ENCODE assay signal across 12 cellular contexts in genomic region chr4:25953740-25954139, GRCh38. TPM values are rescaled to one million over a fixed set of nuclear protein-coding genes. Genes with fewer than 3 reads are reported as not detected.
A peak's percentile ranks its signal among the peaks of the same experiment; 100 is the strongest.
DNase-seq lines count a peak whose midpoint lies in the region; TF ChIP-seq lines count a peak whose summit lies in the region.
"Had no signal": no experiment of that assay in that cellular context is flagged by ENCODE, and none has a peak within 500 bp of the region (broad histone marks: within the 10 kb centered on the region; RNA-seq: fewer than 3 reads in every experiment).

No MANE protein-coding gene starts in this region.

- no peaks in the 10 kb centered on the region for H3K9me3 ChIP-seq in HUES48 (ENCODE audit: control insufficient read depth, insufficient read depth, low read length)

- H3K27me3 ChIP-seq in HUES48 (ENCODE audit: control insufficient read depth, insufficient read depth, low read length): no peaks in the 10 kb centered on the region

- no peak overlapping the region for H3K4me3 Mint-ChIP-seq in activated CD4-positive, alpha-beta memory T cell treated with anti-CD3 and anti-CD28 coated beads for 36 hours

- peak; percentile 18 for TF ChIP-seq CTCF in astrocyte of the spinal cord (IDR thresholded peaks at IDR 0.05; ENCODE audit: low read depth, low read length)

- no peak overlapping the region for H3K9ac ChIP-seq in HUES48 (ENCODE audit: low read depth, low read length)

- H3K4me1 ChIP-seq in HUES48 (ENCODE audit: control insufficient read depth, insufficient read depth, low read length): peaks cover 52% of the 10 kb centered on the region

- H3K27ac ChIP-seq in HUES48 (ENCODE audit: low read depth, low read length): peak overlapping the region; percentile 12

- H3K36me3 ChIP-seq in HUES48 (ENCODE audit: control insufficient read depth, insufficient read depth, low read length): no peaks in the 10 kb centered on the region

- H3K4me3 ChIP-seq in HUES48 (ENCODE audit: low read depth, low read length) (no peak overlapping the region), astrocyte of the spinal cord (ENCODE audit: low read depth, low read length) (no peak overlapping the region)

- in situ Hi-C loops in astrocyte of the spinal cord (cut with HindIII; ENCODE audit: low sequenced_read_pairs): no loop called here

- intact Hi-C loops in activated CD4-positive, alpha-beta memory T cell treated with anti-CD3 and anti-CD28 coated beads for 36 hours (cut with micrococcal nuclease): no loop called here

- CTCF ChIA-PET in activated CD4-positive, alpha-beta memory T cell treated with anti-CD3 and anti-CD28 coated beads for 36 hours (lab: Charles Lee): interaction anchor here (1.0 to 1.1 kb wide), 2 partner anchors 8 to 34 kb away, joined by 3 read pairs; no protein-coding TSS in a partner anchor

- no peak overlapping the region for H3K27ac Mint-ChIP-seq in activated CD4-positive, alpha-beta memory T cell treated with anti-CD3 and anti-CD28 coated beads for 36 hours

- no peaks in the 10 kb centered on the region for H3K36me3 Mint-ChIP-seq in activated CD4-positive, alpha-beta memory T cell treated with anti-CD3 and anti-CD28 coated beads for 36 hours

- DNase-seq in Daoy (ENCODE audit: low read depth) (peak; percentile 29), astrocyte of the spinal cord (ENCODE audit: low read depth, low spot score) (peak; percentile 54), left kidney (ENCODE audit: low read depth, low spot score) (peak; percentile 57), NK-92 (lab: John Stamatoyannopoulos, UW; ENCODE audit: unreplicated experiment) (no peak), NCI-H526 treated with DMSO at 0.1 percent for 48 hours (lab: John Stamatoyannopoulos, UW) (no peak)
- no peak for DNase-seq in stimulated activated CD4-positive, alpha-beta T cell treated with anti-CD3 and anti-CD28 coated beads, Interleukin-4, amount 100 ng/mL, for 1 hour
- DNase-seq in activated CD4-positive, alpha-beta memory T cell treated with anti-CD3 and anti-CD28 coated beads for 36 hours: no peak
- DNase-seq: erythroblast, kidney, NCI-H1105 treated with DMSO at 0.1 percent for 48 hours, OCI-M1 had no signal

- H3K4me1 Mint-ChIP-seq in activated CD4-positive, alpha-beta memory T cell treated with anti-CD3 and anti-CD28 coated beads for 36 hours (ENCODE audit: low read depth): peaks cover 22% of the 10 kb centered on the region

- H3K27me3 Mint-ChIP-seq in activated CD4-positive, alpha-beta memory T cell treated with anti-CD3 and anti-CD28 coated beads for 36 hours: peaks cover 28% of the 10 kb centered on the region

- POLR2A ChIA-PET in activated CD4-positive, alpha-beta memory T cell treated with anti-CD3 and anti-CD28 coated beads for 36 hours (lab: Charles Lee): no interaction called here

- H3K9me3 Mint-ChIP-seq in activated CD4-positive, alpha-beta memory T cell treated with anti-CD3 and anti-CD28 coated beads for 36 hours: no peaks in the 10 kb centered on the region

RNA-seq across cellular contexts. Expression of gene SMIM20, which starts 39.7 kb away (rescaled TPM):
- total RNA-seq in Daoy (2014; rRNA removed; shearing (Covaris generic)): 32.5 and 43.7 TPM in 2 replicates
- 10 to 100 TPM; 26.0 to 28.0 TPM for total RNA-seq in activated CD4-positive, alpha-beta memory T cell treated with anti-CD3 and anti-CD28 coated beads for 36 hours

Comparison
In these comparisons a context has a peak if more than half of its experiments do, and no peak if none do; other contexts are left out.
1. DNase-seq: peak in Daoy (single experiment), astrocyte of the spinal cord (single experiment) and left kidney (single experiment); none in NK-92 (single experiment), stimulated activated CD4-positive, alpha-beta T cell treated with anti-CD3 and anti-CD28 coated beads, Interleukin-4, amount 100 ng/mL, for 1 hour (single experiment), NCI-H526 treated with DMSO at 0.1 percent for 48 hours (single experiment) and activated CD4-positive, alpha-beta memory T cell treated with anti-CD3 and anti-CD28 coated beads for 36 hours (single experiment).